In genomic region chr14:37594238-37594915, GRCh38 we compare ENCODE assay signal across 1 cellular context.
TF ChIP-seq lines count a peak whose summit lies in the region.

No MANE protein-coding gene starts in this region.

TF ChIP-seq in HepG2, 621 proteins besides CTCF, POLR2A, EP300 and RAD21 (continued from another document and continues in another):
- TF ChIP-seq MBNL3 (CRISPR knock-in tag; conservative IDR thresholded peaks at IDR 0.05) (no peak), E2F1 (CRISPR knock-in tag; IDR thresholded peaks at IDR 0.05) (peak; percentile 78; the same call in 1 of the 2 replicates), ZNF83 (CRISPR knock-in tag; IDR thresholded peaks at IDR 0.05; ENCODE audit: borderline replicate concordance) (0 out of 2 replicates have a peak, but pooled peaks have one; percentile 5), ZNF7 (CRISPR knock-in tag; IDR thresholded peaks at IDR 0.05) (no peak; the same call in none of the 2 replicates), ZNF816 (CRISPR knock-in tag; IDR thresholded peaks at IDR 0.05; ENCODE audit: borderline replicate concordance) (peak; percentile 87; the same call in 1 of the 2 replicates), RCOR2 (CRISPR knock-in tag; IDR thresholded peaks at IDR 0.05) (peak; percentile 55; the same call in 1 of the 2 replicates), AFF4 (CRISPR knock-in tag; IDR thresholded peaks at IDR 0.05) (peak; percentile 75; the same call in 1 of the 2 replicates), TMF1 (CRISPR knock-in tag; IDR thresholded peaks at IDR 0.05; ENCODE audit: low read depth) (no peak), HIC2 (CRISPR knock-in tag; IDR thresholded peaks at IDR 0.05; ENCODE audit: low read depth) (no peak), NFATC3 (CRISPR knock-in tag; IDR thresholded peaks at IDR 0.05) (peak; percentile 63; the same call in 1 of the 2 replicates), ZBTB44 (CRISPR knock-in tag; IDR thresholded peaks at IDR 0.05) (no peak), ZNF264 (CRISPR knock-in tag; IDR thresholded peaks at IDR 0.05) (peak; percentile 53; the same call in 1 of the 2 replicates), NFIC (IDR thresholded peaks at IDR 0.05; ENCODE audit: low read length) (no peak), AGO1 (IDR thresholded peaks at IDR 0.05; ENCODE audit: low read depth, low read length, poor library complexity, severe bottlenecking) (no peak), ZBTB49 (CRISPR knock-in tag; IDR thresholded peaks at IDR 0.05; ENCODE audit: borderline replicate concordance) (peak; percentile 21; the same call in 1 of the 2 replicates), ZUFSP (CRISPR knock-in tag; IDR thresholded peaks at IDR 0.05; ENCODE audit: borderline replicate concordance) (no peak), YEATS2 (CRISPR knock-in tag; IDR thresholded peaks at IDR 0.05; ENCODE audit: borderline replicate concordance) (peak; percentile 52; the same call in 1 of the 2 replicates), ZBTB39 (CRISPR knock-in tag; IDR thresholded peaks at IDR 0.05) (no peak), FOXM1 (CRISPR knock-in tag; IDR thresholded peaks at IDR 0.05) (no peak), XRCC5 (optimal IDR thresholded peaks at IDR 0.05; ENCODE audit: low read length) (peak; percentile 89), HMG20B (CRISPR knock-in tag; conservative IDR thresholded peaks at IDR 0.05) (peak; percentile 67; the same call in 1 of the 2 replicates), ZNF704 (CRISPR knock-in tag; IDR thresholded peaks at IDR 0.05; ENCODE audit: borderline replicate concordance) (0 out of 2 replicates have a peak, but pooled peaks have one; percentile 62), ZNF292 (CRISPR knock-in tag; IDR thresholded peaks at IDR 0.05; ENCODE audit: borderline replicate concordance, low read depth) (peak; percentile 67), TCF7L2 (IDR thresholded peaks at IDR 0.05; ENCODE audit: low read depth, low read length) (no peak), TGIF2 (CRISPR knock-in tag; IDR thresholded peaks at IDR 0.05) (no peak; the same call in 1 of the 2 replicates), ZC3H13 (CRISPR knock-in tag; IDR thresholded peaks at IDR 0.05) (no peak), YEATS4 (CRISPR knock-in tag; IDR thresholded peaks at IDR 0.05; ENCODE audit: borderline replicate concordance) (peak; percentile 55; the same call in 1 of the 2 replicates), CBFB (CRISPR knock-in tag; IDR thresholded peaks at IDR 0.05) (no peak), SP2 (CRISPR knock-in tag; IDR thresholded peaks at IDR 0.05) (no peak; the same call in 1 of the 2 replicates), SSRP1 (CRISPR knock-in tag; IDR thresholded peaks at IDR 0.05) (no peak), BCL6 (CRISPR knock-in tag; IDR thresholded peaks at IDR 0.05) (peak; percentile 73; the same call in 1 of the 2 replicates), ZSCAN30 (CRISPR knock-in tag; IDR thresholded peaks at IDR 0.05) (no peak), ZNF484 (CRISPR knock-in tag; IDR thresholded peaks at IDR 0.05; ENCODE audit: borderline replicate concordance, low read depth) (no peak), ZNF367 (CRISPR knock-in tag; IDR thresholded peaks at IDR 0.05; ENCODE audit: borderline replicate concordance) (no peak), MAFK (conservative IDR thresholded peaks at IDR 0.05 in 1 of 2, IDR thresholded peaks at IDR 0.05 in 1 of 2; ENCODE audit: low read length in 2 of 2) (no peak; a peak in 1 of 4 replicates), PCBP2 (optimal IDR thresholded peaks at IDR 0.05; ENCODE audit: low read depth, low read length, poor library complexity, severe bottlenecking) (no peak)
